Comparison of ENCODE assay signal across 17 cellular contexts in genomic region chr3:27614592-27614991, GRCh38.
A peak's percentile ranks its signal among the peaks of the same experiment; 100 is the strongest.
DNase-seq lines count a peak whose midpoint lies in the region; ATAC-seq and TF ChIP-seq lines count a peak whose summit lies in the region.
"Had no signal": no experiment of that assay in that cellular context is flagged by ENCODE, and none has a peak within 500 bp of the region (broad histone marks: within the 10 kb centered on the region; RNA-seq: fewer than 3 reads in every experiment).

No MANE protein-coding gene starts in this region.

- H3K36me3 ChIP-seq in HEK293 (ENCODE audit: control insufficient read depth in 2 of 2, insufficient read depth in 1 of 2, low read length in 2 of 2) (no peaks in the 10 kb centered on the region), OCI-LY3 (replicated peaks; ENCODE audit: low read depth, low read length) (peaks cover 24% of the 10 kb centered on the region), mammary epithelial cell (ENCODE audit: insufficient read depth, low read length) (no peaks in the 10 kb centered on the region)

- no peaks in the 10 kb centered on the region for H3K27me3 Mint-ChIP-seq in chondrocyte (ENCODE audit: low read depth)
- no peaks in the 10 kb centered on the region for H3K27me3 Mint-ChIP-seq in stimulated activated naive B cell treated with anti-CD40 and anti-IgM and Interleukin-4, amounts not matched to agents 10 μg/mL and 1 μg/mL and 100 μg/mL, for 72 hours
- H3K27me3 Mint-ChIP-seq in activated naive CD8-positive, alpha-beta T cell treated with anti-CD3 and anti-CD28 coated beads for 36 hours, result no peaks in the 10 kb centered on the region
- H3K27me3 Mint-ChIP-seq: CD4-positive, alpha-beta T cell; T-cell had no signal

- CTCF ChIA-PET in HEK293 (lab: Yijun Ruan, JAX), result no interaction called here
- CTCF ChIA-PET in mammary epithelial cell (lab: Charles Lee; ENCODE audit: low non-redundant PET), result no interaction called here

- H3K27me3 ChIP-seq in OCI-LY3 (ENCODE audit: low read depth, low read length) (no peaks in the 10 kb centered on the region), mammary epithelial cell (ENCODE audit: insufficient read depth, low read length) (no peaks in the 10 kb centered on the region)
- H3K27me3 ChIP-seq: BLaER1 had no signal

- H3K9me3 ChIP-seq in HEK293 (ENCODE audit: control insufficient read depth, insufficient read depth, low read depth, low read length) (no peaks in the 10 kb centered on the region), OCI-LY3 (ENCODE audit: insufficient read depth, low read length) (peaks cover 18% of the 10 kb centered on the region), mammary epithelial cell (replicated peaks; ENCODE audit: insufficient read depth, low read length) (peaks cover 6% of the 10 kb centered on the region)

- H3K79me2 ChIP-seq in OCI-LY3 (ENCODE audit: low read length) (no peaks in the 10 kb centered on the region), mammary epithelial cell (ENCODE audit: insufficient read depth, low read length) (no peaks in the 10 kb centered on the region)

- POLR2A ChIA-PET in HEK293 (lab: Yijun Ruan, JAX), result no interaction called here

- dilution Hi-C loops in mammary epithelial cell (cut with HindIII; ENCODE audit: low sequenced_read_pairs), result no loop called here

- ATAC-seq in stimulated activated naive B cell treated with anti-CD40 and anti-IgM and Interleukin-4, amounts not matched to agents 10 μg/mL and 1 μg/mL and 100 μg/mL, for 72 hours (replicated peaks), result peak in 1 of 2 donors; percentile 1
- no peak for ATAC-seq in GM21619 (IDR thresholded peaks at IDR 0.05; ENCODE audit: unreplicated experiment)
- ATAC-seq: SK-N-SH treated with all-trans-retinoic acid at 6 μM for 48 hours, T-cell had no signal

- no peak overlapping the region for H2AFZ ChIP-seq in OCI-LY3 (ENCODE audit: low read depth, low read length)
- H2AFZ ChIP-seq in mammary epithelial cell (ENCODE audit: low read depth, low read length), result no peak overlapping the region

- H3K36me3 Mint-ChIP-seq in chondrocyte (ENCODE audit: low read depth), result no peaks in the 10 kb centered on the region
- peaks cover 10 to 12% of the 10 kb centered on the region in 2 donors for H3K36me3 Mint-ChIP-seq in stimulated activated naive B cell treated with anti-CD40 and anti-IgM and Interleukin-4, amounts not matched to agents 10 μg/mL and 1 μg/mL and 100 μg/mL, for 72 hours
- H3K36me3 Mint-ChIP-seq in activated naive CD8-positive, alpha-beta T cell treated with anti-CD3 and anti-CD28 coated beads for 36 hours, result peaks cover 4% of the 10 kb centered on the region

- H3K9me3 Mint-ChIP-seq in chondrocyte (ENCODE audit: low read depth), result peaks cover 7% of the 10 kb centered on the region
- peaks cover 0 to 9% of the 10 kb centered on the region in 2 donors for H3K9me3 Mint-ChIP-seq in stimulated activated naive B cell treated with anti-CD40 and anti-IgM and Interleukin-4, amounts not matched to agents 10 μg/mL and 1 μg/mL and 100 μg/mL, for 72 hours
- peaks cover 9% of the 10 kb centered on the region for H3K9me3 Mint-ChIP-seq in activated naive CD8-positive, alpha-beta T cell treated with anti-CD3 and anti-CD28 coated beads for 36 hours

- peaks cover 38% of the 10 kb centered on the region for H3K4me1 Mint-ChIP-seq in chondrocyte (ENCODE audit: low read depth)
- H3K4me1 Mint-ChIP-seq in stimulated activated naive B cell treated with anti-CD40 and anti-IgM and Interleukin-4, amounts not matched to agents 10 μg/mL and 1 μg/mL and 100 μg/mL, for 72 hours, result peaks cover 13 to 24% of the 10 kb centered on the region in 2 donors
- no peaks in the 10 kb centered on the region for H3K4me1 Mint-ChIP-seq in activated naive CD8-positive, alpha-beta T cell treated with anti-CD3 and anti-CD28 coated beads for 36 hours
- H3K4me1 Mint-ChIP-seq: T-cell had no signal

- no peak for DNase-seq in chondrocyte (ENCODE audit: low spot score)
- DNase-seq in stimulated activated naive B cell treated with anti-CD40 and anti-IgM and Interleukin-4, amounts not matched to agents 10 μg/mL and 1 μg/mL and 100 μg/mL, for 72 hours, result no peak
- no peak for DNase-seq in activated naive CD8-positive, alpha-beta T cell treated with anti-CD3 and anti-CD28 coated beads for 36 hours
- DNase-seq in mammary epithelial cell, result no peak
- DNase-seq: CD4-positive, alpha-beta T cell; COR-L47; KG1; NCI-H1105; NCI-H1694; NCI-H69; SIG-M5; T-cell had no signal

- TF ChIP-seq CTCF in HEK293 (tag by site-specific recombination; IDR thresholded peaks at IDR 0.05) (no peak), OCI-LY3 (IDR thresholded peaks at IDR 0.05; ENCODE audit: low read depth, low read length) (no peak), chondrocyte (IDR thresholded peaks at IDR 0.05) (no peak), mammary epithelial cell (conservative IDR thresholded peaks at IDR 0.05 in 1 of 2, IDR thresholded peaks at IDR 0.05 in 1 of 2; ENCODE audit: extremely low read depth in 1 of 2, insufficient read depth in 1 of 2, low read depth in 1 of 2, low read length in 2 of 2) (no peak)

- H3K4me2 ChIP-seq in OCI-LY3 (ENCODE audit: low read length), result peak overlapping the region; percentile 25; the same call in 1 of the 2 replicates
- H3K4me2 ChIP-seq in mammary epithelial cell (ENCODE audit: insufficient read depth, low read depth, low read length), result no peak overlapping the region
- H3K4me2 ChIP-seq: BLaER1 had no signal

- H4K20me1 ChIP-seq in OCI-LY3 (ENCODE audit: insufficient read depth, low read length) (no peaks in the 10 kb centered on the region), mammary epithelial cell (ENCODE audit: insufficient read depth, low read length) (no peaks in the 10 kb centered on the region)
- H4K20me1 ChIP-seq: BLaER1 had no signal

- no peak overlapping the region for H3K4me3 ChIP-seq in HEK293 (ENCODE audit: low read depth, low read length)
- H3K4me3 ChIP-seq in OCI-LY3 (ENCODE audit: low read length), result no peak overlapping the region
- H3K4me3 ChIP-seq in mammary epithelial cell (replicated peaks in 1 of 3; ENCODE audit: insufficient read depth in 1 of 3, low read depth in 2 of 3, low read length in 3 of 3), result no peak overlapping the region
- H3K4me3 ChIP-seq: BLaER1 had no signal

- intact Hi-C loops in mammary epithelial cell (cut with micrococcal nuclease), result no loop called here

- no TSS peak for BruUV-seq in mammary epithelial cell (replicated peaks; lab: Mats Ljungman, UMichigan)

- H3K9ac ChIP-seq in OCI-LY3 (ENCODE audit: low read length), result peak overlapping the region; percentile 32; the same call in 1 of the 2 replicates
- H3K9ac ChIP-seq in mammary epithelial cell (ENCODE audit: insufficient read depth, low read length), result no peak overlapping the region
- H3K9ac ChIP-seq: BLaER1 had no signal

- no peaks in the 10 kb centered on the region for H3K4me1 ChIP-seq in HEK293 (ENCODE audit: control insufficient read depth, insufficient read depth, low read length)
- peaks cover 50% of the 10 kb centered on the region for H3K4me1 ChIP-seq in OCI-LY3 (ENCODE audit: low read length)
- H3K4me1 ChIP-seq in mammary epithelial cell (ENCODE audit: insufficient read depth, low read length), result no peaks in the 10 kb centered on the region
- H3K4me1 ChIP-seq: BLaER1 had no signal

- H3K27ac Mint-ChIP-seq in chondrocyte (ENCODE audit: unreplicated experiment), result peak overlapping the region; percentile 73
- H3K27ac Mint-ChIP-seq in stimulated activated naive B cell treated with anti-CD40 and anti-IgM and Interleukin-4, amounts not matched to agents 10 μg/mL and 1 μg/mL and 100 μg/mL, for 72 hours, result peak overlapping the region; percentile 43
- H3K27ac Mint-ChIP-seq in activated naive CD8-positive, alpha-beta T cell treated with anti-CD3 and anti-CD28 coated beads for 36 hours, result no peak overlapping the region
- H3K27ac Mint-ChIP-seq: CD4-positive, alpha-beta T cell; T-cell had no signal

- no peak overlapping the region for H3K4me3 Mint-ChIP-seq in chondrocyte (ENCODE audit: unreplicated experiment)
- H3K4me3 Mint-ChIP-seq in stimulated activated naive B cell treated with anti-CD40 and anti-IgM and Interleukin-4, amounts not matched to agents 10 μg/mL and 1 μg/mL and 100 μg/mL, for 72 hours, result peak overlapping the region in 1 of 2 donors; percentile 8
- no peak overlapping the region for H3K4me3 Mint-ChIP-seq in activated naive CD8-positive, alpha-beta T cell treated with anti-CD3 and anti-CD28 coated beads for 36 hours
- H3K4me3 Mint-ChIP-seq: CD4-positive, alpha-beta T cell; T-cell had no signal

- in situ Hi-C loops in mammary epithelial cell (cut with MboI; ENCODE audit: low sequenced_read_pairs in 2 of 2), result no loop called here

- 87% methylated on average over 4 of the region's 4 CpGs for WGBS in mammary epithelial cell (ENCODE audit: low coverage, missing lambda C conversion rate)

- H3K27ac ChIP-seq in HEK293 (ENCODE audit: extremely low read depth, low read depth, low read length) (no peak overlapping the region), OCI-LY3 (ENCODE audit: low read length) (peak overlapping the region; percentile 90), mammary epithelial cell (ENCODE audit: insufficient read depth, low read depth, low read length) (no peak overlapping the region)
- H3K27ac ChIP-seq: BLaER1 had no signal

TF ChIP-seq in HEK293, 187 proteins besides CTCF, POLR2A, EP300 and RAD21 (continues in another document):
- TF ChIP-seq ZNF37A (tag by site-specific recombination; IDR thresholded peaks at IDR 0.05) (no peak), PRDM1 (tag by site-specific recombination; IDR thresholded peaks at IDR 0.05) (no peak), MEIS1 (CRISPR knock-in tag; IDR thresholded peaks at IDR 0.05; ENCODE audit: borderline replicate concordance) (no peak), PRDM6 (tag by site-specific recombination; IDR thresholded peaks at IDR 0.05) (no peak), SETDB1 (IDR thresholded peaks at IDR 0.05; ENCODE audit: insufficient read length, low read length) (peak; percentile 83)
